Comparison of ENCODE assay signal across 19 cellular contexts in genomic region chr20:40922865-40923264, GRCh38.
DNase-seq lines count a peak whose midpoint lies in the region; ATAC-seq lines count a peak whose summit lies in the region.
"Had no signal": no experiment of that assay in that cellular context is flagged by ENCODE, and none has a peak within 500 bp of the region (broad histone marks: within the 10 kb centered on the region; RNA-seq: fewer than 3 reads in every experiment).

No MANE protein-coding gene starts in this region.

- no peaks in the 10 kb centered on the region for H3K4me1 Mint-ChIP-seq in stimulated activated effector memory CD8-positive, alpha-beta T cell treated with anti-CD3 and anti-CD28 coated beads, Interleukin-12 subunit alpha, Interleukin-12 subunit beta, amount 100 ng/mL, for 72 hours
- H3K4me1 Mint-ChIP-seq: CD4-positive, alpha-beta memory T cell had no signal

- no peak overlapping the region for H3K27ac Mint-ChIP-seq in stimulated activated effector memory CD8-positive, alpha-beta T cell treated with anti-CD3 and anti-CD28 coated beads, Interleukin-12 subunit alpha, Interleukin-12 subunit beta, amount 100 ng/mL, for 72 hours
- H3K27ac Mint-ChIP-seq: CD4-positive, alpha-beta memory T cell; IgD-negative memory B cell had no signal

- ATAC-seq in GM19351 (IDR thresholded peaks at IDR 0.05; ENCODE audit: unreplicated experiment) (peak; percentile 58), HG03432 (IDR thresholded peaks at IDR 0.05; ENCODE audit: unreplicated experiment) (peak; percentile 59), HG03460 (IDR thresholded peaks at IDR 0.05; ENCODE audit: unreplicated experiment) (no peak), GM18498 (IDR thresholded peaks at IDR 0.05; ENCODE audit: unreplicated experiment) (no peak)
- ATAC-seq in stimulated activated effector memory CD8-positive, alpha-beta T cell treated with anti-CD3 and anti-CD28 coated beads, Interleukin-12 subunit alpha, Interleukin-12 subunit beta, amount 100 ng/mL, for 72 hours, result peak; percentile 61
- ATAC-seq: A549, HCT116 had no signal

- no peaks in the 10 kb centered on the region for H3K9me3 Mint-ChIP-seq in stimulated activated effector memory CD8-positive, alpha-beta T cell treated with anti-CD3 and anti-CD28 coated beads, Interleukin-12 subunit alpha, Interleukin-12 subunit beta, amount 100 ng/mL, for 72 hours
- H3K9me3 Mint-ChIP-seq: CD4-positive, alpha-beta memory T cell; IgD-negative memory B cell had no signal

- no peak overlapping the region for H3K4me3 Mint-ChIP-seq in stimulated activated effector memory CD8-positive, alpha-beta T cell treated with anti-CD3 and anti-CD28 coated beads, Interleukin-12 subunit alpha, Interleukin-12 subunit beta, amount 100 ng/mL, for 72 hours
- H3K4me3 Mint-ChIP-seq: CD4-positive, alpha-beta memory T cell; IgD-negative memory B cell had no signal

- no peaks in the 10 kb centered on the region for H3K36me3 Mint-ChIP-seq in stimulated activated effector memory CD8-positive, alpha-beta T cell treated with anti-CD3 and anti-CD28 coated beads, Interleukin-12 subunit alpha, Interleukin-12 subunit beta, amount 100 ng/mL, for 72 hours
- H3K36me3 Mint-ChIP-seq: CD4-positive, alpha-beta memory T cell had no signal

- DNase-seq in RKO (ENCODE audit: low spot score), result peak; percentile 20
- no peak for DNase-seq in stimulated activated effector memory CD8-positive, alpha-beta T cell treated with anti-CD3 and anti-CD28 coated beads, Interleukin-12 subunit alpha, Interleukin-12 subunit beta, amount 100 ng/mL, for 72 hours (ENCODE audit: low spot score in 2 of 2)
- DNase-seq in NCI-H2227 treated with DMSO at 0.1 percent for 48 hours (lab: John Stamatoyannopoulos, UW), result no peak
- DNase-seq in NCI-H1417 treated with DMSO at 0.1 percent for 48 hours (lab: John Stamatoyannopoulos, UW), result no peak
- DNase-seq: BE2C; CD4-positive, alpha-beta memory T cell; COR-L47; DMS153; DMS79 treated with DMSO at 0.1 percent for 48 hours; GDM1; GM23248; KG1 had no signal

Comparison
In these comparisons a context has a peak if more than half of its experiments do, and no peak if none do; other contexts are left out.
1. ATAC-seq: peak in GM19351 (single experiment), HG03432 (single experiment) and stimulated activated effector memory CD8-positive, alpha-beta T cell treated with anti-CD3 and anti-CD28 coated beads, Interleukin-12 subunit alpha, Interleukin-12 subunit beta, amount 100 ng/mL, for 72 hours (single experiment); none in HG03460 (single experiment) and GM18498 (single experiment).